14 cellular contexts compared by ENCODE assay signal in genomic region chr7:37719077-37719476, GRCh38. TPM values are rescaled to one million over a fixed set of nuclear protein-coding genes. Genes with fewer than 3 reads are reported as not detected.
DNase-seq lines count a peak whose midpoint lies in the region; ATAC-seq and TF ChIP-seq lines count a peak whose summit lies in the region.
"Had no signal": no experiment of that assay in that cellular context is flagged by ENCODE, and none has a peak within 500 bp of the region (broad histone marks: within the 10 kb centered on the region; RNA-seq: fewer than 3 reads in every experiment).

No MANE protein-coding gene starts in this region.

- no peak overlapping the region for H3K4me3 ChIP-seq in GM06990 (replicated peaks; ENCODE audit: low read depth, low read length)
- H3K4me3 ChIP-seq in CD8-positive, alpha-beta memory T cell (ENCODE audit: low read length): no peak overlapping the region
- H3K4me3 ChIP-seq: colonic mucosa, thoracic aorta had no signal

- no peaks in the 10 kb centered on the region for H3K9me3 ChIP-seq in CD8-positive, alpha-beta memory T cell (ENCODE audit: low read length)
- H3K9me3 ChIP-seq: colonic mucosa, thoracic aorta had no signal

- ATAC-seq in GM18909 (IDR thresholded peaks at IDR 0.05; ENCODE audit: poor library complexity, unreplicated experiment) (peak; percentile 89), HG02588 (IDR thresholded peaks at IDR 0.05; ENCODE audit: unreplicated experiment) (peak; percentile 88), HG03342 (IDR thresholded peaks at IDR 0.05; ENCODE audit: unreplicated experiment) (peak; percentile 91)

- H3K9me3 Mint-ChIP-seq in CD8-positive, alpha-beta memory T cell: no peaks in the 10 kb centered on the region
- H3K9me3 Mint-ChIP-seq: activated naive CD8-positive, alpha-beta T cell treated with anti-CD3 and anti-CD28 coated beads, Interleukin-2, amount 50 U/mL, for 24 hours had no signal

- H3K27ac ChIP-seq in CD8-positive, alpha-beta memory T cell (ENCODE audit: low read depth, low read length): no peak overlapping the region
- H3K27ac ChIP-seq: colonic mucosa, thoracic aorta had no signal

- H3K36me3 ChIP-seq in GM06990 (ENCODE audit: control insufficient read depth, insufficient read depth, low read length): no peaks in the 10 kb centered on the region
- no peaks in the 10 kb centered on the region for H3K36me3 ChIP-seq in CD8-positive, alpha-beta memory T cell (ENCODE audit: insufficient read depth, low read length)
- H3K36me3 ChIP-seq: colonic mucosa, thoracic aorta had no signal

- peaks cover 0 to 1% (median 0%) of the 10 kb centered on the region in 3 donors for H3K4me1 Mint-ChIP-seq in CD8-positive, alpha-beta memory T cell
- H3K4me1 Mint-ChIP-seq: activated naive CD8-positive, alpha-beta T cell treated with anti-CD3 and anti-CD28 coated beads, Interleukin-2, amount 50 U/mL, for 24 hours had no signal

- no peak for TF ChIP-seq CTCF in GM06990 (IDR thresholded peaks at IDR 0.05; ENCODE audit: insufficient read depth, low read length, poor library complexity, severe bottlenecking)

- peak; percentile 20 for DNase-seq in GM06990 (ENCODE audit: extremely low read depth, insufficient read length)
- DNase-seq in medulla oblongata (ENCODE audit: extremely low spot score): no peak
- no peak for DNase-seq in NCI-H2029 (lab: John Stamatoyannopoulos, UW)
- no peak for DNase-seq in CD8-positive, alpha-beta memory T cell
- DNase-seq in NCI-H2107 treated with DMSO at 0.1 percent for 48 hours (lab: John Stamatoyannopoulos, UW; ENCODE audit: unreplicated experiment): no peak
- DNase-seq: activated naive CD8-positive, alpha-beta T cell treated with anti-CD3 and anti-CD28 coated beads, Interleukin-2, amount 50 U/mL, for 24 hours; colonic mucosa; Kasumi-1; NCI-H226; RPMI8226 had no signal

- H3K27me3 Mint-ChIP-seq in CD8-positive, alpha-beta memory T cell: peaks cover 3 to 6% of the 10 kb centered on the region in 2 donors
- H3K27me3 Mint-ChIP-seq: activated naive CD8-positive, alpha-beta T cell treated with anti-CD3 and anti-CD28 coated beads, Interleukin-2, amount 50 U/mL, for 24 hours had no signal

- CTCF ChIA-PET in CD8-positive, alpha-beta memory T cell (lab: Charles Lee): no interaction called here

- H3K27ac Mint-ChIP-seq in CD8-positive, alpha-beta memory T cell: peak overlapping the region in 1 of 8 donors; percentile 19
- H3K27ac Mint-ChIP-seq: activated naive CD8-positive, alpha-beta T cell treated with anti-CD3 and anti-CD28 coated beads, Interleukin-2, amount 50 U/mL, for 24 hours had no signal

- H3K27me3 ChIP-seq in GM06990 (replicated peaks; ENCODE audit: control insufficient read depth, insufficient read depth, low read length): no peaks in the 10 kb centered on the region
- no peaks in the 10 kb centered on the region for H3K27me3 ChIP-seq in CD8-positive, alpha-beta memory T cell (ENCODE audit: insufficient read depth, low read length, poor library complexity, severe bottlenecking)
- H3K27me3 ChIP-seq: colonic mucosa had no signal

- no peak overlapping the region for H3K4me3 Mint-ChIP-seq in CD8-positive, alpha-beta memory T cell
- H3K4me3 Mint-ChIP-seq: activated naive CD8-positive, alpha-beta T cell treated with anti-CD3 and anti-CD28 coated beads, Interleukin-2, amount 50 U/mL, for 24 hours had no signal

- H3K4me1 ChIP-seq in CD8-positive, alpha-beta memory T cell (ENCODE audit: insufficient read depth, low read length): no peaks in the 10 kb centered on the region
- H3K4me1 ChIP-seq: colonic mucosa had no signal

- no peaks in the 10 kb centered on the region for H3K36me3 Mint-ChIP-seq in CD8-positive, alpha-beta memory T cell

- POLR2A ChIA-PET in CD8-positive, alpha-beta memory T cell (lab: Charles Lee): no interaction called here

RNA-seq across cellular contexts. Expression of gene GPR141, which starts 35.5 kb away (rescaled TPM):
- not detected for total RNA-seq in CD8-positive, alpha-beta memory T cell
- polyA plus RNA-seq in CD8-positive, alpha-beta memory T cell: 1.1 TPM
